1 cellular context compared by ENCODE assay signal in the genomic region with DNA sequence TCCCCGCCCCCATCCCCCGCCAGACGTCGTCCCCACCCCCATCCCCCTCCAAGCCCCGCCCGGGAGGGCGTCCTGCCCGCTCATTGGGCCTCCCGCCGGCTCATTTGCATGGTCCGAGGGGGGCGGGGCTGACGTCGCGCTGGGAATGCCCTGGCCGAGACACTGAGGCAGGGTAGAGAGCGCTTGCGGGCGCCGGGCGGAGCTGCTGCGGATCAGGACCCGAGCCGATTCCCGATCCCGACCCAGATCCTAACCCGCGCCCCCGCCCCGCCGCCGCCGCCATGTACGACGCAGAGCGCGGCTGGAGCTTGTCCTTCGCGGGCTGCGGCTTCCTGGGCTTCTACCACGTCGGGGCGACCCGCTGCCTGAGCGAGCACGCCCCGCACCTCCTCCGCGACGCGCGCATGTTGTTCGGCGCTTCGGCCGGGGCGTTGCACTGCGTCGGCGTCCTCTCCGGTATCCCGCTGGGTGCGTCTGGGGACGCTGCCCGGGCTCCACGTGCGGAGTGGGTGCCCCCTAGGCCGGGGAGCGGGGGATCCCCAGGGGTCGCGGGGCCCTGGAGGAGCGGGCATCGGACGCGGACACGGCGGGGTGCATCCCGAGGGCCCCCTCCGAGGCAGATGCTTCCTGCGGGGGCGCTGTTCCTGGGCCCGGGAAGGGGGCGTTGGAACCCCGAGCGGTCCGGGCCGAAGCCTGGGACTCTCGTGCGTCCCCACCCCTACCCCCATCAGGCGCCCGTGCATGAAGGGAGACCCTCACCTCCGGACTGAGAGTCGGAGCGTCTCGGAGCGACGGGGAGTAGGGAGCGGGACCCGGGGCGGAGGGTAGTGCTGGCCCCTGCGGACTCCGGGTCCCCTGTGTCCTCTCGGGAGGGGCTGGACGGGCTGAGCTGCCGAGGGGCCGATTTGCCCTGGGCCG.
TF ChIP-seq lines count a peak whose summit lies in the region.

A gene with protein sequence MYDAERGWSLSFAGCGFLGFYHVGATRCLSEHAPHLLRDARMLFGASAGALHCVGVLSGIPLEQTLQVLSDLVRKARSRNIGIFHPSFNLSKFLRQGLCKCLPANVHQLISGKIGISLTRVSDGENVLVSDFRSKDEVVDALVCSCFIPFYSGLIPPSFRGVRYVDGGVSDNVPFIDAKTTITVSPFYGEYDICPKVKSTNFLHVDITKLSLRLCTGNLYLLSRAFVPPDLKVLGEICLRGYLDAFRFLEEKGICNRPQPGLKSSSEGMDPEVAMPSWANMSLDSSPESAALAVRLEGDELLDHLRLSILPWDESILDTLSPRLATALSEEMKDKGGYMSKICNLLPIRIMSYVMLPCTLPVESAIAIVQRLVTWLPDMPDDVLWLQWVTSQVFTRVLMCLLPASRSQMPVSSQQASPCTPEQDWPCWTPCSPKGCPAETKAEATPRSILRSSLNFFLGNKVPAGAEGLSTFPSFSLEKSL (plus strand): TSS at position 175 of the 918 bp plus-strand sequence. CDS start 107 bp downstream, at position 282.

TF ChIP-seq in HepG2, 621 proteins besides CTCF, POLR2A, EP300 and RAD21 (continued from another document and continues in another):
- TF ChIP-seq, protein P1, sequence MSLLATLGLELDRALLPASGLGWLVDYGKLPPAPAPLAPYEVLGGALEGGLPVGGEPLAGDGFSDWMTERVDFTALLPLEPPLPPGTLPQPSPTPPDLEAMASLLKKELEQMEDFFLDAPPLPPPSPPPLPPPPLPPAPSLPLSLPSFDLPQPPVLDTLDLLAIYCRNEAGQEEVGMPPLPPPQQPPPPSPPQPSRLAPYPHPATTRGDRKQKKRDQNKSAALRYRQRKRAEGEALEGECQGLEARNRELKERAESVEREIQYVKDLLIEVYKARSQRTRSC (CRISPR knock-in tag; IDR thresholded peaks at IDR 0.05; ENCODE audit: low read depth), result peak; percentile 54; the same call in 1 of the 2 replicates
- peak; percentile 73 for TF ChIP-seq SALL1 (CRISPR knock-in tag; IDR thresholded peaks at IDR 0.05)
- TF ChIP-seq NCOA1 (CRISPR knock-in tag; IDR thresholded peaks at IDR 0.05), result 0 out of 2 replicates have a peak, but pooled peaks have one; percentile 61
- TF ChIP-seq ZNF33B (CRISPR knock-in tag; IDR thresholded peaks at IDR 0.05), result peak; percentile 82; the same call in 1 of the 2 replicates
- TF ChIP-seq, protein P2, sequence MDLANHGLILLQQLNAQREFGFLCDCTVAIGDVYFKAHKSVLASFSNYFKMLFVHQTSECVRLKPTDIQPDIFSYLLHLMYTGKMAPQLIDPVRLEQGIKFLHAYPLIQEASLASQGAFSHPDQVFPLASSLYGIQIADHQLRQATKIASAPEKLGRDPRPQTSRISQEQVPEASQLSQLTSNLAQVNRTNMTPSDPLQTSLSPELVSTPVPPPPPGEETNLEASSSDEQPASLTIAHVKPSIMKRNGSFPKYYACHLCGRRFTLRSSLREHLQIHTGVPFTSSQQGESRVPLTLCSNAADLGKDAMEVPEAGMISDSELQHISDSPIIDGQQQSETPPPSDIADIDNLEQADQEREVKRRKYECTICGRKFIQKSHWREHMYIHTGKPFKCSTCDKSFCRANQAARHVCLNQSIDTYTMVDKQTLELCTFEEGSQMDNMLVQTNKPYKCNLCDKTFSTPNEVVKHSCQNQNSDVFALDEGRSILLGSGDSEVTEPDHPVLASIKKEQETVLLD (CRISPR knock-in tag; IDR thresholded peaks at IDR 0.05; ENCODE audit: low read depth), result peak; percentile 48; the same call in 1 of the 2 replicates
- TF ChIP-seq, protein P3, sequence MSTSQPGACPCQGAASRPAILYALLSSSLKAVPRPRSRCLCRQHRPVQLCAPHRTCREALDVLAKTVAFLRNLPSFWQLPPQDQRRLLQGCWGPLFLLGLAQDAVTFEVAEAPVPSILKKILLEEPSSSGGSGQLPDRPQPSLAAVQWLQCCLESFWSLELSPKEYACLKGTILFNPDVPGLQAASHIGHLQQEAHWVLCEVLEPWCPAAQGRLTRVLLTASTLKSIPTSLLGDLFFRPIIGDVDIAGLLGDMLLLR (CRISPR knock-in tag; IDR thresholded peaks at IDR 0.05), result peak; percentile 88; the same call in 1 of the 2 replicates
- TF ChIP-seq, protein P4, sequence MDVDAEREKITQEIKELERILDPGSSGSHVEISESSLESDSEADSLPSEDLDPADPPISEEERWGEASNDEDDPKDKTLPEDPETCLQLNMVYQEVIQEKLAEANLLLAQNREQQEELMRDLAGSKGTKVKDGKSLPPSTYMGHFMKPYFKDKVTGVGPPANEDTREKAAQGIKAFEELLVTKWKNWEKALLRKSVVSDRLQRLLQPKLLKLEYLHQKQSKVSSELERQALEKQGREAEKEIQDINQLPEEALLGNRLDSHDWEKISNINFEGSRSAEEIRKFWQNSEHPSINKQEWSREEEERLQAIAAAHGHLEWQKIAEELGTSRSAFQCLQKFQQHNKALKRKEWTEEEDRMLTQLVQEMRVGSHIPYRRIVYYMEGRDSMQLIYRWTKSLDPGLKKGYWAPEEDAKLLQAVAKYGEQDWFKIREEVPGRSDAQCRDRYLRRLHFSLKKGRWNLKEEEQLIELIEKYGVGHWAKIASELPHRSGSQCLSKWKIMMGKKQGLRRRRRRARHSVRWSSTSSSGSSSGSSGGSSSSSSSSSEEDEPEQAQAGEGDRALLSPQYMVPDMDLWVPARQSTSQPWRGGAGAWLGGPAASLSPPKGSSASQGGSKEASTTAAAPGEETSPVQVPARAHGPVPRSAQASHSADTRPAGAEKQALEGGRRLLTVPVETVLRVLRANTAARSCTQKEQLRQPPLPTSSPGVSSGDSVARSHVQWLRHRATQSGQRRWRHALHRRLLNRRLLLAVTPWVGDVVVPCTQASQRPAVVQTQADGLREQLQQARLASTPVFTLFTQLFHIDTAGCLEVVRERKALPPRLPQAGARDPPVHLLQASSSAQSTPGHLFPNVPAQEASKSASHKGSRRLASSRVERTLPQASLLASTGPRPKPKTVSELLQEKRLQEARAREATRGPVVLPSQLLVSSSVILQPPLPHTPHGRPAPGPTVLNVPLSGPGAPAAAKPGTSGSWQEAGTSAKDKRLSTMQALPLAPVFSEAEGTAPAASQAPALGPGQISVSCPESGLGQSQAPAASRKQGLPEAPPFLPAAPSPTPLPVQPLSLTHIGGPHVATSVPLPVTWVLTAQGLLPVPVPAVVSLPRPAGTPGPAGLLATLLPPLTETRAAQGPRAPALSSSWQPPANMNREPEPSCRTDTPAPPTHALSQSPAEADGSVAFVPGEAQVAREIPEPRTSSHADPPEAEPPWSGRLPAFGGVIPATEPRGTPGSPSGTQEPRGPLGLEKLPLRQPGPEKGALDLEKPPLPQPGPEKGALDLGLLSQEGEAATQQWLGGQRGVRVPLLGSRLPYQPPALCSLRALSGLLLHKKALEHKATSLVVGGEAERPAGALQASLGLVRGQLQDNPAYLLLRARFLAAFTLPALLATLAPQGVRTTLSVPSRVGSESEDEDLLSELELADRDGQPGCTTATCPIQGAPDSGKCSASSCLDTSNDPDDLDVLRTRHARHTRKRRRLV (CRISPR knock-in tag; IDR thresholded peaks at IDR 0.05), result no peak
- TF ChIP-seq ZNF768 (CRISPR knock-in tag; IDR thresholded peaks at IDR 0.05), result peak; percentile 62; the same call in 1 of the 2 replicates
- TF ChIP-seq, protein P5, sequence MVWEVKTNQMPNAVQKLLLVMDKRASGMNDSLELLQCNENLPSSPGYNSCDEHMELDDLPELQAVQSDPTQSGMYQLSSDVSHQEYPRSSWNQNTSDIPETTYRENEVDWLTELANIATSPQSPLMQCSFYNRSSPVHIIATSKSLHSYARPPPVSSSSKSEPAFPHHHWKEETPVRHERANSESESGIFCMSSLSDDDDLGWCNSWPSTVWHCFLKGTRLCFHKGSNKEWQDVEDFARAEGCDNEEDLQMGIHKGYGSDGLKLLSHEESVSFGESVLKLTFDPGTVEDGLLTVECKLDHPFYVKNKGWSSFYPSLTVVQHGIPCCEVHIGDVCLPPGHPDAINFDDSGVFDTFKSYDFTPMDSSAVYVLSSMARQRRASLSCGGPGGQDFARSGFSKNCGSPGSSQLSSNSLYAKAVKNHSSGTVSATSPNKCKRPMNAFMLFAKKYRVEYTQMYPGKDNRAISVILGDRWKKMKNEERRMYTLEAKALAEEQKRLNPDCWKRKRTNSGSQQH (CRISPR knock-in tag; IDR thresholded peaks at IDR 0.05; ENCODE audit: low read depth), result peak; percentile 27; the same call in 1 of the 2 replicates
- 0 out of 2 replicates have a peak, but pooled peaks have one; percentile 11 for TF ChIP-seq ZNF749 (CRISPR knock-in tag; IDR thresholded peaks at IDR 0.05; ENCODE audit: borderline replicate concordance)
- peak; percentile 28; the same call in 1 of the 2 replicates for TF ChIP-seq TOE1 (CRISPR knock-in tag; IDR thresholded peaks at IDR 0.05)
- TF ChIP-seq, protein P6, sequence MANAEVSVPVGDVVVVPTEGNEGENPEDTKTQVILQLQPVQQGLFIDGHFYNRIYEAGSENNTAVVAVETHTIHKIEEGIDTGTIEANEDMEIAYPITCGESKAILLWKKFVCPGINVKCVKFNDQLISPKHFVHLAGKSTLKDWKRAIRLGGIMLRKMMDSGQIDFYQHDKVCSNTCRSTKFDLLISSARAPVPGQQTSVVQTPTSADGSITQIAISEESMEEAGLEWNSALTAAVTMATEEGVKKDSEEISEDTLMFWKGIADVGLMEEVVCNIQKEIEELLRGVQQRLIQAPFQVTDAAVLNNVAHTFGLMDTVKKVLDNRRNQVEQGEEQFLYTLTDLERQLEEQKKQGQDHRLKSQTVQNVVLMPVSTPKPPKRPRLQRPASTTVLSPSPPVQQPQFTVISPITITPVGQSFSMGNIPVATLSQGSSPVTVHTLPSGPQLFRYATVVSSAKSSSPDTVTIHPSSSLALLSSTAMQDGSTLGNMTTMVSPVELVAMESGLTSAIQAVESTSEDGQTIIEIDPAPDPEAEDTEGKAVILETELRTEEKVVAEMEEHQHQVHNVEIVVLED (CRISPR knock-in tag; IDR thresholded peaks at IDR 0.05; ENCODE audit: borderline replicate concordance), result peak; percentile 72
- 0 out of 2 replicates have a peak, but pooled peaks have one; percentile 5 for TF ChIP-seq MIXL1 (CRISPR knock-in tag; IDR thresholded peaks at IDR 0.05)
- TF ChIP-seq, protein P7, sequence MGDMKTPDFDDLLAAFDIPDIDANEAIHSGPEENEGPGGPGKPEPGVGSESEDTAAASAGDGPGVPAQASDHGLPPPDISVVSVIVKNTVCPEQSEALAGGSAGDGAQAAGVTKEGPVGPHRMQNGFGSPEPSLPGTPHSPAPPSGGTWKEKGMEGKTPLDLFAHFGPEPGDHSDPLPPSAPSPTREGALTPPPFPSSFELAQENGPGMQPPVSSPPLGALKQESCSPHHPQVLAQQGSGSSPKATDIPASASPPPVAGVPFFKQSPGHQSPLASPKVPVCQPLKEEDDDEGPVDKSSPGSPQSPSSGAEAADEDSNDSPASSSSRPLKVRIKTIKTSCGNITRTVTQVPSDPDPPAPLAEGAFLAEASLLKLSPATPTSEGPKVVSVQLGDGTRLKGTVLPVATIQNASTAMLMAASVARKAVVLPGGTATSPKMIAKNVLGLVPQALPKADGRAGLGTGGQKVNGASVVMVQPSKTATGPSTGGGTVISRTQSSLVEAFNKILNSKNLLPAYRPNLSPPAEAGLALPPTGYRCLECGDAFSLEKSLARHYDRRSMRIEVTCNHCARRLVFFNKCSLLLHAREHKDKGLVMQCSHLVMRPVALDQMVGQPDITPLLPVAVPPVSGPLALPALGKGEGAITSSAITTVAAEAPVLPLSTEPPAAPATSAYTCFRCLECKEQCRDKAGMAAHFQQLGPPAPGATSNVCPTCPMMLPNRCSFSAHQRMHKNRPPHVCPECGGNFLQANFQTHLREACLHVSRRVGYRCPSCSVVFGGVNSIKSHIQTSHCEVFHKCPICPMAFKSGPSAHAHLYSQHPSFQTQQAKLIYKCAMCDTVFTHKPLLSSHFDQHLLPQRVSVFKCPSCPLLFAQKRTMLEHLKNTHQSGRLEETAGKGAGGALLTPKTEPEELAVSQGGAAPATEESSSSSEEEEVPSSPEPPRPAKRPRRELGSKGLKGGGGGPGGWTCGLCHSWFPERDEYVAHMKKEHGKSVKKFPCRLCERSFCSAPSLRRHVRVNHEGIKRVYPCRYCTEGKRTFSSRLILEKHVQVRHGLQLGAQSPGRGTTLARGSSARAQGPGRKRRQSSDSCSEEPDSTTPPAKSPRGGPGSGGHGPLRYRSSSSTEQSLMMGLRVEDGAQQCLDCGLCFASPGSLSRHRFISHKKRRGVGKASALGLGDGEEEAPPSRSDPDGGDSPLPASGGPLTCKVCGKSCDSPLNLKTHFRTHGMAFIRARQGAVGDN (CRISPR knock-in tag; IDR thresholded peaks at IDR 0.05), result peak; percentile 90
- TF ChIP-seq, protein P8, sequence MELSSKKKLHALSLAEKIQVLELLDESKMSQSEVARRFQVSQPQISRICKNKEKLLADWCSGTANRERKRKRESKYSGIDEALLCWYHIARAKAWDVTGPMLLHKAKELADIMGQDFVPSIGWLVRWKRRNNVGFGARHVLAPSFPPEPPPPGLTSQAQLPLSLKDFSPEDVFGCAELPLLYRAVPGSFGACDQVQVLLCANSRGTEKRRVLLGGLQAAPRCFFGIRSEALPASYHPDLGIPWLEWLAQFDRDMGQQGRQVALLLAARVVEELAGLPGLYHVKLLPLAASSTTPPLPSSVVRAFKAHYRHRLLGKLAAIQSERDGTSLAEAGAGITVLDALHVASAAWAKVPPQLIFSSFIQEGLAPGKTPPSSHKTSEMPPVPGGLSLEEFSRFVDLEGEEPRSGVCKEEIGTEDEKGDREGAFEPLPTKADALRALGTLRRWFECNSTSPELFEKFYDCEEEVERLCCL (CRISPR knock-in tag; IDR thresholded peaks at IDR 0.05; ENCODE audit: borderline replicate concordance), result no peak
- peak; percentile 48; the same call in 1 of the 2 replicates for TF ChIP-seq EEA1 (CRISPR knock-in tag; IDR thresholded peaks at IDR 0.05; ENCODE audit: borderline replicate concordance)
- TF ChIP-seq SAFB2 (CRISPR knock-in tag; IDR thresholded peaks at IDR 0.05; ENCODE audit: borderline replicate concordance, low read depth), result peak; percentile 78; the same call in 1 of the 2 replicates
- peak; percentile 90; the same call in 1 of the 2 replicates for TF ChIP-seq TMF1 (CRISPR knock-in tag; IDR thresholded peaks at IDR 0.05; ENCODE audit: low read depth)
- TF ChIP-seq, protein P9, sequence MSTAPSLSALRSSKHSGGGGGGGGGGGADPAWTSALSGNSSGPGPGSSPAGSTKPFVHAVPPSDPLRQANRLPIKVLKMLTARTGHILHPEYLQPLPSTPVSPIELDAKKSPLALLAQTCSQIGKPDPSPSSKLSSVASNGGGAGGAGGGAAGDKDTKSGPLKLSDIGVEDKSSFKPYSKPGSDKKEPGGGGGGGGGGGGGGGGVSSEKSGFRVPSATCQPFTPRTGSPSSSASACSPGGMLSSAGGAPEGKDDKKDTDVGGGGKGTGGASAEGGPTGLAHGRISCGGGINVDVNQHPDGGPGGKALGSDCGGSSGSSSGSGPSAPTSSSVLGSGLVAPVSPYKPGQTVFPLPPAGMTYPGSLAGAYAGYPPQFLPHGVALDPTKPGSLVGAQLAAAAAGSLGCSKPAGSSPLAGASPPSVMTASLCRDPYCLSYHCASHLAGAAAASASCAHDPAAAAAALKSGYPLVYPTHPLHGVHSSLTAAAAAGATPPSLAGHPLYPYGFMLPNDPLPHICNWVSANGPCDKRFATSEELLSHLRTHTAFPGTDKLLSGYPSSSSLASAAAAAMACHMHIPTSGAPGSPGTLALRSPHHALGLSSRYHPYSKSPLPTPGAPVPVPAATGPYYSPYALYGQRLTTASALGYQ (CRISPR knock-in tag; IDR thresholded peaks at IDR 0.05), result peak; percentile 65
- no peak for TF ChIP-seq SCMH1 (CRISPR knock-in tag; IDR thresholded peaks at IDR 0.05; ENCODE audit: borderline replicate concordance)
- TF ChIP-seq, protein P10, sequence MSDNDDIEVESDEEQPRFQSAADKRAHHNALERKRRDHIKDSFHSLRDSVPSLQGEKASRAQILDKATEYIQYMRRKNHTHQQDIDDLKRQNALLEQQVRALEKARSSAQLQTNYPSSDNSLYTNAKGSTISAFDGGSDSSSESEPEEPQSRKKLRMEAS (IDR thresholded peaks at IDR 0.05), result peak; percentile 66
- TF ChIP-seq ZBTB7B (CRISPR knock-in tag; IDR thresholded peaks at IDR 0.05), result peak; percentile 70
- no peak for TF ChIP-seq SMARCC2 (IDR thresholded peaks at IDR 0.05)
- TF ChIP-seq DNMT1 (CRISPR knock-in tag; IDR thresholded peaks at IDR 0.05), result 0 out of 2 replicates have a peak, but pooled peaks have one; percentile 23
- peak; percentile 51 for TF ChIP-seq ZNF792 (CRISPR knock-in tag; IDR thresholded peaks at IDR 0.05)
- TF ChIP-seq ZFP90 (CRISPR knock-in tag; IDR thresholded peaks at IDR 0.05; ENCODE audit: borderline replicate concordance), result peak; percentile 40; the same call in 1 of the 2 replicates
- TF ChIP-seq ZNF12 (CRISPR knock-in tag; IDR thresholded peaks at IDR 0.05), result peak; percentile 55
